Comparison of ENCODE assay signal across 1 cellular context in the genomic region with DNA sequence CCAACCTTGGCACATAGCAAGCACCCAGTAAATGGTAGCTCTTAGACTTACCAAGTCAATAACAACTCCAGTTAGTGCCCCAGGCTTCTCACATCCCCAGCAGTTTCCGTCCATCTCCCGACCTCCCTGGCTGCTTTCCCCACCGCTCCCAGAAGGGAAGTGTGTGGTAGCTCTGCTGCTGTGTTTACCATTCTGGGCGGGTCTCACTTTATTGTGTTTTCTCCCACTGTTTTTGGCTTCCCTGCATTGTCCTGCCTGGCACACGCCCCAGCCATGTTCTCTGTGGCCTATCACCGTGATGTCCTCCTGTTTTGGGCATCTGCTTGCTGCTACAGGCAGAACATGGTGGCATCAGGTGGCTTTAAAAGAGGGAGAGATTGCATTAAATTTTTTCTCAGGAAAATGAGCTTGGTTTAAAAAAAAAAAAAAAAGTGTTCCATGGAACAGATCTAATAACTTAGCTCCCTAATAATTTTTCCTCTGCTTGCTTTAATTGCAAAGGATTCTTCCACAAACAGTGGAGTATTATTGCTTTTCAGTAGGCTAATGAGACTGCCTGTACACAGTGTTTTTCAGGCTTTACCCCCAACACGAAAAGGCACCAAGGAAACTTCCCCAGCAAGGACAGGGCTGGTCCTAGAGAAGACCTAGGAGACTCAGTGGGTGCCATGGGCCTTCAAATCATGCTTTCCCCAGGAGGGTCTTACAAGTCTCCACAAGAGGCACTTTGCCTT.
TF ChIP-seq lines count a peak whose summit lies in the region.

No MANE protein-coding gene starts in this region.

TF ChIP-seq in A549, 52 proteins besides CTCF, POLR2A, EP300 and RAD21 (continued from another document):
- TF ChIP-seq, protein P1, sequence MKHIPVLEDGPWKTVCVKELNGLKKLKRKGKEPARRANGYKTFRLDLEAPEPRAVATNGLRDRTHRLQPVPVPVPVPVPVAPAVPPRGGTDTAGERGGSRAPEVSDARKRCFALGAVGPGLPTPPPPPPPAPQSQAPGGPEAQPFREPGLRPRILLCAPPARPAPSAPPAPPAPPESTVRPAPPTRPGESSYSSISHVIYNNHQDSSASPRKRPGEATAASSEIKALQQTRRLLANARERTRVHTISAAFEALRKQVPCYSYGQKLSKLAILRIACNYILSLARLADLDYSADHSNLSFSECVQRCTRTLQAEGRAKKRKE (CRISPR knock-in tag; IDR thresholded peaks at IDR 0.05; ENCODE audit: low read depth) = no peak
- TF ChIP-seq FOXS1 (CRISPR knock-in tag; IDR thresholded peaks at IDR 0.05) = no peak
